31 cellular contexts compared by ENCODE assay signal in genomic region chr4:142150483-142150882, GRCh38.
"Had no signal": no experiment of that assay in that cellular context is flagged by ENCODE, and none has a peak within 500 bp of the region (broad histone marks: within the 10 kb centered on the region; RNA-seq: fewer than 3 reads in every experiment).

No MANE protein-coding gene starts in this region.

- H3K36me3 ChIP-seq: ascending aorta, cardiac muscle cell, WERI-Rb-1 had no signal

- H3K4me3 ChIP-seq: ascending aorta, cardiac muscle cell had no signal

- DNase-seq: activated CD4-positive, alpha-beta memory T cell treated with anti-CD3 and anti-CD28 coated beads, Interleukin-2, amount 10 ng/mL, durations not matched to agents 7 days and 5 days; activated CD4-positive, alpha-beta T cell treated with anti-CD3 and anti-CD28 coated beads for 1 hour; activated CD4-positive, alpha-beta T cell treated with anti-CD3 and anti-CD28 coated beads for 36 hours; activated CD4-positive, alpha-beta T cell treated with anti-CD3 and anti-CD28 coated beads for 48 hours; activated CD4-positive, alpha-beta T cell treated with anti-CD3 and anti-CD28 coated beads, Interleukin-2, amount 10 ng/mL, durations not matched to agents 7 days and 5 days; activated CD4-positive, alpha-beta T cell treated with anti-CD3 and anti-CD28 coated beads, Interleukin-2, amount 50 U/mL, for 48 hours; activated CD4-positive, CD25-positive, alpha-beta regulatory T cell; activated CD8-positive, alpha-beta memory T cell treated with anti-CD3 and anti-CD28 coated beads for 24 hours; activated CD8-positive, alpha-beta memory T cell treated with anti-CD3 and anti-CD28 coated beads, Interleukin-2, amount 10 ng/mL, durations not matched to agents 7 days and 5 days; activated CD8-positive, alpha-beta memory T cell treated with anti-CD3 and anti-CD28 coated beads, Interleukin-2, amount 50 U/mL, for 48 hours; activated CD8-positive, alpha-beta T cell treated with anti-CD3 and anti-CD28 coated beads, Interleukin-2, amount 10 ng/mL, durations not matched to agents 7 days and 5 days; activated effector memory CD4-positive, alpha-beta T cell treated with Interleukin-2 at 50 U/mL for 16 hours; activated gamma-delta T cell; activated naive CD4-positive, alpha-beta T cell treated with anti-CD3 and anti-CD28 coated beads, Interleukin-2, amount 10 ng/mL, durations not matched to agents 7 days and 5 days; activated naive CD4-positive, alpha-beta T cell treated with Interleukin-2 at 50 U/mL for 16 hours; activated naive CD8-positive, alpha-beta T cell treated with anti-CD3 and anti-CD28 coated beads, Interleukin-2, amount 10 ng/mL, durations not matched to agents 7 days and 5 days; activated naive CD8-positive, alpha-beta T cell treated with anti-CD3 and anti-CD28 coated beads, Interleukin-2, amount 50 U/mL, for 24 hours; activated T-cell treated with anti-CD3 and anti-CD28 coated beads, Interleukin-2, amount 50 U/mL, for 24 hours; activated T-cell treated with anti-CD3 and anti-CD28 coated beads, Interleukin-2, amount 50 U/mL, for 48 hours; amygdala; anterior cingulate cortex; caudate nucleus; cerebellar nuclear complex; T-helper 1 cell; T-helper 2 cell; T-helper 9 cell; WERI-Rb-1 had no signal

- ATAC-seq: activated CD4-positive, alpha-beta T cell treated with anti-CD3 and anti-CD28 coated beads for 36 hours; activated CD4-positive, CD25-positive, alpha-beta regulatory T cell treated with anti-CD3 and anti-CD28 coated beads, Interleukin-2, amount 50 U/mL, for 24 hours; activated CD8-positive, alpha-beta memory T cell treated with anti-CD3 and anti-CD28 coated beads, Interleukin-2, amount 10 ng/mL, durations not matched to agents 7 days and 5 days; activated CD8-positive, alpha-beta T cell treated with anti-CD3 and anti-CD28 coated beads, Interleukin-2, amount 10 ng/mL, durations not matched to agents 7 days and 5 days; activated naive CD8-positive, alpha-beta T cell treated with anti-CD3 and anti-CD28 coated beads, Interleukin-2, amount 50 U/mL, for 24 hours; WTC11 had no signal

- H3K4me1 ChIP-seq: ascending aorta had no signal

- H3K27ac ChIP-seq: ascending aorta, cardiac muscle cell, WERI-Rb-1 had no signal

- H3K9me3 ChIP-seq: ascending aorta had no signal

- H3K27me3 ChIP-seq: ascending aorta, cardiac muscle cell had no signal
